ENCODE assay signal across 15 cellular contexts in the genomic region with DNA sequence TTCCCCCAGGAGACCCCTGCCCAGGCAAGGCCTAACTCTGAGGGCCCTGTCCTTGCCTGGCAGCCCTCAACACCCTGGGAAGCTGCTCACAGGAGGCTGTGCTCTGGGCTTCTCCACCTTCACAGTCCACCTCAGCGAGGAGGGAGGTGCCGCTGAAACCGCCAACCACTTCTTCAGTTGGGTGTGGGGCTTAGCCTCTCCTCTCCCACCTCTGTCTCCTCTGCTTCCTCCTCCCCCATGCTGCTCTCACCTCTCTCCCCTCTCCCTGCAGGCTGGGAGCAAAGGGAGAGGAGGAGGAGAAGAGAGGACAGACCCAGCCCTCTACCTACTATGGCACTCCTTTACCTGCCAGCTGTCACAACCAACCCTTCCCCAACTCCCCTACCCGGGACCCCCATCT.
"Had no signal": no experiment of that assay in that cellular context is flagged by ENCODE, and none has a peak within 500 bp of the region (broad histone marks: within the 10 kb centered on the region; RNA-seq: fewer than 3 reads in every experiment).

No MANE protein-coding gene starts in this region.

- H3K4me3 ChIP-seq: gastrocnemius medialis, lung, skin epidermis had no signal

- ATAC-seq: gastrocnemius medialis, left colon had no signal

- FAIRE-seq: islet of Langerhans had no signal

- DNase-seq: activated CD4-positive, alpha-beta T cell treated with anti-CD3 and anti-CD28 coated beads, Interleukin-2, amount 50 U/mL, for 48 hours; activated CD4-positive, CD25-positive, alpha-beta regulatory T cell treated with anti-CD3 and anti-CD28 coated beads, Interleukin-2, amount 50 U/mL, for 72 hours; activated T-cell treated with anti-CD3 and anti-CD28 coated beads, Interleukin-2, amount 50 U/mL, for 24 hours; aorta; dermis blood vessel endothelial cell; gastrocnemius medialis; left colon; retina; stimulated activated CD4-positive, alpha-beta T cell treated with anti-CD3 and anti-CD28 coated beads, Interleukin-15, amount 100 ng/mL, for 24 hours; stimulated activated CD4-positive, alpha-beta T cell treated with anti-CD3 and anti-CD28 coated beads, Interleukin-4, amount 100 ng/mL, for 1 hour; stimulated activated naive CD4-positive, alpha-beta T cell; trophoblast cell had no signal
